In genomic region chr5:105630803-105631202, GRCh38 we compare ENCODE assay signal across 17 cellular contexts.
A peak's percentile ranks its signal among the peaks of the same experiment; 100 is the strongest.
DNase-seq lines count a peak whose midpoint lies in the region; ATAC-seq, FAIRE-seq and TF ChIP-seq lines count a peak whose summit lies in the region.
"Had no signal": no experiment of that assay in that cellular context is flagged by ENCODE, and none has a peak within 500 bp of the region (broad histone marks: within the 10 kb centered on the region; RNA-seq: fewer than 3 reads in every experiment).

No MANE protein-coding gene starts in this region.

- DNase-seq in A673 (ENCODE audit: low spot score) (peak; percentile 33), GM23338 (ENCODE audit: low spot score) (peak; percentile 26), OCI-M1 (lab: John Stamatoyannopoulos, UW) (peak; percentile 45), endothelial cell of umbilical vein (ENCODE audit: low read depth, low spot score) (no peak), T-cell (no peak)
- DNase-seq in activated CD4-positive, alpha-beta T cell treated with anti-CD3 and anti-CD28 coated beads for 48 hours, result no peak
- DNase-seq in effector CD4-positive, alpha-beta T cell, result no peak
- DNase-seq in activated T-cell treated with anti-CD3 and anti-CD28 coated beads, Interleukin-2, amount 50 U/mL, for 1 hour, result no peak
- DNase-seq: CD8-positive, alpha-beta T cell; COR-L47; DMS153; DND-41; GDM1 had no signal

- TF ChIP-seq CTCF in A673 (conservative IDR thresholded peaks at IDR 0.05; ENCODE audit: low read depth, low read length) (no peak), GM23338 (conservative IDR thresholded peaks at IDR 0.05; ENCODE audit: low read depth in 2 of 2) (no peak), endothelial cell of umbilical vein (IDR thresholded peaks at IDR 0.05; ENCODE audit: extremely low read depth in 1 of 2, insufficient read depth in 1 of 2, low read depth in 1 of 2, low read length in 2 of 2) (no peak)

- H3K9me3 ChIP-seq in A673 (ENCODE audit: low read depth, low read length, poor library complexity, severe bottlenecking) (no peaks in the 10 kb centered on the region), endothelial cell of umbilical vein (replicated peaks; ENCODE audit: control insufficient read depth, insufficient read depth, low read length) (no peaks in the 10 kb centered on the region)

- no peak overlapping the region for H3K27ac ChIP-seq in A673 (ENCODE audit: low read depth, low read length, poor library complexity, severe bottlenecking)
- H3K27ac ChIP-seq in GM23338 (ENCODE audit: low read depth), result no peak overlapping the region
- H3K27ac ChIP-seq in endothelial cell of umbilical vein (ENCODE audit: insufficient read depth, low read depth, low read length), result no peak overlapping the region

- H2AFZ ChIP-seq in GM23338 (no peak overlapping the region), endothelial cell of umbilical vein (ENCODE audit: low read depth, low read length) (peak overlapping the region; percentile 54)

- POLR2A ChIA-PET in A673 (lab: Charles Lee; ENCODE audit: low non-redundant PET) (no interaction called here), endothelial cell of umbilical vein (lab: Charles Lee) (no interaction called here), T-cell (lab: Charles Lee) (no interaction called here)

- H3K36me3 Mint-ChIP-seq in GM23338 (ENCODE audit: low read depth) (no peaks in the 10 kb centered on the region), T-cell (no peaks in the 10 kb centered on the region)
- H3K36me3 Mint-ChIP-seq: CD14-positive monocyte; CD8-positive, alpha-beta T cell; IgD-negative memory B cell had no signal

- peaks cover 2% of the 10 kb centered on the region; the same call in 1 of the 3 replicates for H3K4me1 Mint-ChIP-seq in GM23338
- no peaks in the 10 kb centered on the region for H3K4me1 Mint-ChIP-seq in T-cell
- H3K4me1 Mint-ChIP-seq: CD14-positive monocyte, IgD-negative memory B cell had no signal

- ATAC-seq in GM23338 (no peak), T-cell (replicated peaks in 1 of 4) (no peak)
- ATAC-seq: CD8-positive, alpha-beta T cell had no signal

- CTCF ChIA-PET in A673 (lab: Charles Lee) (interaction anchor here (0.6 kb wide), 1 partner anchor 492 kb away, joined by 4 read pairs; no protein-coding TSS in a partner anchor), endothelial cell of umbilical vein (lab: Charles Lee) (no interaction called here), T-cell (lab: Charles Lee) (interaction anchor here in 1 of 2 donors (0.7 kb wide), 1 partner anchor 62 kb away, joined by 3 read pairs; no protein-coding TSS in a partner anchor)

- H3K4me1 ChIP-seq in A673 (ENCODE audit: insufficient read depth, low read length, poor library complexity, severe bottlenecking) (peaks cover 4% of the 10 kb centered on the region), GM23338 (ENCODE audit: insufficient read depth) (no peaks in the 10 kb centered on the region), endothelial cell of umbilical vein (ENCODE audit: control insufficient read depth, extremely low read depth, insufficient read depth, low read length) (no peaks in the 10 kb centered on the region)

- H3K4me3 Mint-ChIP-seq in GM23338 (no peak overlapping the region), T-cell (no peak overlapping the region)
- H3K4me3 Mint-ChIP-seq: CD14-positive monocyte; CD8-positive, alpha-beta T cell; IgD-negative memory B cell had no signal

- no peaks in the 10 kb centered on the region for H3K9me2 ChIP-seq in GM23338 (ENCODE audit: insufficient read depth)

- dilution Hi-C loops in endothelial cell of umbilical vein (cut with MboI; ENCODE audit: extremely low pct_ligation_motif_present, low sequenced_read_pairs), result no loop called here

- TF ChIP-seq POLR2A in endothelial cell of umbilical vein (IDR thresholded peaks at IDR 0.05; ENCODE audit: low read depth, low read length), result no peak

- FAIRE-seq in endothelial cell of umbilical vein (lab: Jason Lieb, UNC), result no peak
- FAIRE-seq: A204.1, GM19239 had no signal

- H3K27me3 ChIP-seq in A673 (replicated peaks; ENCODE audit: insufficient read depth, low read depth, low read length, poor library complexity), result no peaks in the 10 kb centered on the region
- no peaks in the 10 kb centered on the region for H3K27me3 ChIP-seq in GM23338 (ENCODE audit: insufficient read depth)
- H3K27me3 ChIP-seq in endothelial cell of umbilical vein (ENCODE audit: control insufficient read depth in 2 of 2, insufficient read depth in 2 of 2, low read length in 2 of 2), result no peaks in the 10 kb centered on the region

- H3K9me3 Mint-ChIP-seq in GM23338 (no peaks in the 10 kb centered on the region), T-cell (peaks cover 7 to 14% (median 13%) of the 10 kb centered on the region in 3 donors)

- H3K9ac ChIP-seq in endothelial cell of umbilical vein (replicated peaks; ENCODE audit: extremely low read depth, insufficient read depth, low read length), result no peak overlapping the region

- H4K20me1 ChIP-seq in GM23338 (replicated peaks; ENCODE audit: insufficient read depth), result no peaks in the 10 kb centered on the region
- no peaks in the 10 kb centered on the region for H4K20me1 ChIP-seq in endothelial cell of umbilical vein (replicated peaks; ENCODE audit: control insufficient read depth, extremely low read depth, insufficient read depth, low read length)

- H3K4me3 ChIP-seq in A673 (ENCODE audit: low read depth, low read length, poor library complexity, severe bottlenecking) (no peak overlapping the region), GM23338 (no peak overlapping the region), endothelial cell of umbilical vein (replicated peaks in 1 of 3; ENCODE audit: insufficient read depth in 1 of 3, low read depth in 1 of 3, low read length in 3 of 3) (no peak overlapping the region)

- H3K27me3 Mint-ChIP-seq in GM23338 (ENCODE audit: insufficient read depth, low read depth, poor library complexity) (no peaks in the 10 kb centered on the region), T-cell (no peaks in the 10 kb centered on the region)
- H3K27me3 Mint-ChIP-seq: IgD-negative memory B cell had no signal

- BruUV-seq in A673 (replicated peaks; lab: Mats Ljungman, UMichigan) (no TSS peak), endothelial cell of umbilical vein (replicated peaks; lab: Mats Ljungman, UMichigan) (no TSS peak)

- H3K36me3 ChIP-seq in A673 (ENCODE audit: insufficient read depth, low read length, poor library complexity, severe bottlenecking) (no peaks in the 10 kb centered on the region), GM23338 (ENCODE audit: insufficient read depth) (no peaks in the 10 kb centered on the region), endothelial cell of umbilical vein (ENCODE audit: control insufficient read depth in 2 of 2, extremely low read depth in 1 of 2, insufficient read depth in 2 of 2, low read length in 2 of 2) (no peaks in the 10 kb centered on the region)

- no peak overlapping the region for H3K4me2 ChIP-seq in GM23338
- no peak overlapping the region for H3K4me2 ChIP-seq in endothelial cell of umbilical vein (ENCODE audit: insufficient read depth, low read length)

- H3K79me2 ChIP-seq in GM23338 (replicated peaks; ENCODE audit: insufficient read depth), result no peaks in the 10 kb centered on the region
- H3K79me2 ChIP-seq in endothelial cell of umbilical vein (ENCODE audit: control insufficient read depth, insufficient read depth, low read length), result no peaks in the 10 kb centered on the region

- no peaks in the 10 kb centered on the region for H3K9me1 ChIP-seq in endothelial cell of umbilical vein (replicated peaks; ENCODE audit: control insufficient read depth, extremely low read depth, insufficient read depth, low read length)

- H3K27ac Mint-ChIP-seq in GM23338 (no peak overlapping the region), T-cell (no peak overlapping the region)
- H3K27ac Mint-ChIP-seq: CD14-positive monocyte; CD8-positive, alpha-beta T cell; IgD-negative memory B cell had no signal

- intact Hi-C loops in A673 (cut with micrococcal nuclease; ENCODE audit: unreplicated experiment) (no loop called here), endothelial cell of umbilical vein (cut with micrococcal nuclease) (no loop called here)

- H3F3A ChIP-seq in GM23338 (replicated peaks; ENCODE audit: low read depth), result no peaks in the 10 kb centered on the region

TF ChIP-seq in GM23338, 12 proteins besides CTCF, POLR2A, EP300 and RAD21 (continues in another document):
- no peak for TF ChIP-seq NANOG (IDR thresholded peaks at IDR 0.05; ENCODE audit: borderline replicate concordance)

TF ChIP-seq in endothelial cell of umbilical vein, 7 proteins besides CTCF, POLR2A, EP300 and RAD21:
- TF ChIP-seq EZH2 (IDR thresholded peaks at IDR 0.05; ENCODE audit: borderline replicate concordance, low read depth, low read length, severe bottlenecking) (no peak), GATA2 (IDR thresholded peaks at IDR 0.05; ENCODE audit: insufficient read depth, insufficient read length, low read depth, low read length) (no peak), MAX (IDR thresholded peaks at IDR 0.05; ENCODE audit: insufficient read depth, insufficient read length) (no peak), MYC (IDR thresholded peaks at IDR 0.05; ENCODE audit: low read depth, low read length) (no peak), POLR2AphosphoS5 (IDR thresholded peaks at IDR 0.05; ENCODE audit: insufficient read depth, low read depth, low read length) (no peak), FOS (IDR thresholded peaks at IDR 0.05; ENCODE audit: borderline replicate concordance, insufficient read depth, low read length) (no peak), JUN (IDR thresholded peaks at IDR 0.05; ENCODE audit: borderline replicate concordance, insufficient read depth, insufficient read length, low read depth) (no peak)
TF ChIP-seq in endothelial cell of umbilical vein: peak in this region for 0.

Comparison
In these comparisons a context has a peak if more than half of its experiments do, and no peak if none do; other contexts are left out.
1. DNase-seq: peak in A673 (single experiment), GM23338 (single experiment) and OCI-M1 (single experiment); none in endothelial cell of umbilical vein (single experiment), T-cell (0 of 34), activated CD4-positive, alpha-beta T cell treated with anti-CD3 and anti-CD28 coated beads for 48 hours (single experiment), effector CD4-positive, alpha-beta T cell (single experiment) and activated T-cell treated with anti-CD3 and anti-CD28 coated beads, Interleukin-2, amount 50 U/mL, for 1 hour (single experiment).